ENCODE assay signal across 6 cellular contexts in genomic region chr1:3965693-3966092, GRCh38.
"Had no signal": no experiment of that assay in that cellular context is flagged by ENCODE, and none has a peak within 500 bp of the region (broad histone marks: within the 10 kb centered on the region; RNA-seq: fewer than 3 reads in every experiment).

No MANE protein-coding gene starts in this region.

- H3K4me3 ChIP-seq: K562 had no signal

- DNase-seq: IMR-90, KBM-7, KG1 had no signal

- H3K4me2 ChIP-seq: KMS-11 had no signal

- H3K9ac ChIP-seq: KMS-11 had no signal

- H3K27ac ChIP-seq: HL-60, KMS-11 had no signal
